ENCODE assay signal across 14 cellular contexts in genomic region chr9:99385814-99386279, GRCh38.
DNase-seq lines count a peak whose midpoint lies in the region; ATAC-seq and TF ChIP-seq lines count a peak whose summit lies in the region.
"Had no signal": no experiment of that assay in that cellular context is flagged by ENCODE, and none has a peak within 500 bp of the region (broad histone marks: within the 10 kb centered on the region; RNA-seq: fewer than 3 reads in every experiment).

No MANE protein-coding gene starts in this region.

- H3K27ac ChIP-seq in left ventricle myocardium inferior (replicated peaks) (peak overlapping the region; percentile 11), RWPE1 (no peak overlapping the region)
- H3K27ac ChIP-seq: cardiac muscle cell had no signal

- H3K4me3 ChIP-seq in left ventricle myocardium inferior (no peak overlapping the region), fibroblast of pulmonary artery (replicated peaks; ENCODE audit: low read depth, low read length) (no peak overlapping the region)
- H3K4me3 ChIP-seq: cardiac muscle cell, K562 had no signal

- POLR2A ChIA-PET in RWPE1 (lab: Yijun Ruan, JAX; ENCODE audit: low non-redundant PET), result interaction anchor here (0.7 kb wide), 1 partner anchor 265 kb away, joined by 3 read pairs; no protein-coding TSS in a partner anchor

- DNase-seq in left ventricle myocardium inferior (peak; percentile 37), cardiac septum (ENCODE audit: low spot score) (no peak), RWPE1 (ENCODE audit: low spot score) (peak; percentile 70), fibroblast of pulmonary artery (ENCODE audit: low read depth) (peak; percentile 7), NCI-H1436 (lab: John Stamatoyannopoulos, UW) (no peak), ureter (ENCODE audit: low spot score) (no peak), glomerular visceral epithelial cell (ENCODE audit: extremely low spot score) (no peak)
- DNase-seq: activated CD8-positive, alpha-beta T cell treated with anti-CD3 and anti-CD28 coated beads, Interleukin-2, amount 10 ng/mL, durations not matched to agents 7 days and 5 days; activated naive CD4-positive, alpha-beta T cell; AML-193; NCI-H2227 treated with DMSO at 0.1 percent for 48 hours had no signal

- H3K27me3 ChIP-seq in left ventricle myocardium inferior (ENCODE audit: low read depth), result no peaks in the 10 kb centered on the region
- H3K27me3 ChIP-seq: cardiac muscle cell had no signal

- intact Hi-C loops in left ventricle myocardium inferior (cut with micrococcal nuclease) (no loop called here), cardiac septum (cut with DNase I) (no loop called here)

- H3K36me3 ChIP-seq in left ventricle myocardium inferior, result no peaks in the 10 kb centered on the region
- H3K36me3 ChIP-seq: cardiac muscle cell had no signal

- TF ChIP-seq CTCF in left ventricle myocardium inferior (IDR thresholded peaks at IDR 0.05; ENCODE audit: borderline replicate concordance) (no peak), RWPE1 (conservative IDR thresholded peaks at IDR 0.05; ENCODE audit: low read depth) (no peak), fibroblast of pulmonary artery (IDR thresholded peaks at IDR 0.05; ENCODE audit: low read length, missing control alignments) (no peak)

- CTCF ChIA-PET in RWPE1 (lab: Yijun Ruan, JAX), result interaction anchor here (0.5 kb wide), 1 partner anchor 1331 kb away, joined by 5 read pairs; no protein-coding TSS in a partner anchor

- no peaks in the 10 kb centered on the region for H3K9me3 ChIP-seq in left ventricle myocardium inferior (replicated peaks)

- H3K4me1 ChIP-seq in left ventricle myocardium inferior, result peaks cover 14% of the 10 kb centered on the region

- no peak for ATAC-seq in GM19328 (IDR thresholded peaks at IDR 0.05; ENCODE audit: unreplicated experiment)
- ATAC-seq: activated CD8-positive, alpha-beta T cell treated with anti-CD3 and anti-CD28 coated beads, Interleukin-2, amount 10 ng/mL, durations not matched to agents 7 days and 5 days; K562 had no signal

Comparison
In these comparisons a context has a peak if more than half of its experiments do, and no peak if none do; other contexts are left out.
1. DNase-seq: peak in left ventricle myocardium inferior (single experiment), RWPE1 (single experiment) and fibroblast of pulmonary artery (single experiment); none in cardiac septum (single experiment), NCI-H1436 (single experiment), ureter (single experiment) and glomerular visceral epithelial cell (single experiment).